Comparison of ENCODE assay signal across 9 cellular contexts in the genomic region with DNA sequence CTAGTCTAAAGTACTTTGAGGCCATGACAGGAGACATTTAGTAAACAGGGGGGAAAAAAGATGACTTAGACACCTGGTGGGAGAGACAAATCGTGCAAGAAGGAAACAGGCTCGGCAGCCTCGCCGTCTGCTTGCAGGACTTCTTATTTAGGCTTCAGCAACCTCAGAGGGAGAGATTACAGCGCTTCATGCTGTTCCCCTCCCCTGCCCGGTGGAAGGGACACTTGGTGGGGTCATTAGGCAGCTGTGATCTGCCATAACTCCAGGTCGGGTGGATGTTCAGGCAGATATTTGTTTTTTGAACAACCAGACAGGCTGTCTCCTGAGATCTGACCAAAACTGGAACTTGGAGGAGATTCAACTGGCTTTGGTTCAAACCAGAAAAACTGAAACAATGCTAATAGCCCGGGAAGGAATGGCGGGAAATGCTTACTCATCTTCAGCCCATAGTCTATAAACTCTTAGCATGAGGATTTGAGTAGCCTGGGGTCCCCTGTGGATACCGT.
DNase-seq lines count a peak whose midpoint lies in the region; ATAC-seq and TF ChIP-seq lines count a peak whose summit lies in the region.
"Had no signal": no experiment of that assay in that cellular context is flagged by ENCODE, and none has a peak within 500 bp of the region (broad histone marks: within the 10 kb centered on the region; RNA-seq: fewer than 3 reads in every experiment).

No MANE protein-coding gene starts in this region.

- ATAC-seq in GM18505 (IDR thresholded peaks at IDR 0.05; ENCODE audit: unreplicated experiment): no peak

- H3K27me3 Mint-ChIP-seq in nephron (ENCODE audit: low read depth): no peaks in the 10 kb centered on the region

- peak overlapping the region; percentile 8 for H3K4me3 ChIP-seq in epithelial cell of esophagus (ENCODE audit: low read length)

- TF ChIP-seq POLR2A in GM18505 (IDR thresholded peaks at IDR 0.05; ENCODE audit: borderline replicate concordance, extremely low read depth, insufficient read depth, insufficient read length): no peak

- TF ChIP-seq CTCF in epithelial cell of esophagus (IDR thresholded peaks at IDR 0.05; ENCODE audit: insufficient read depth, low read depth, low read length, missing control alignments) (no peak), nephron (IDR thresholded peaks at IDR 0.05; ENCODE audit: unreplicated experiment in 3 of 3) (no peak)

- peak overlapping the region; percentile 78 to 92 (median 83) for H3K27ac Mint-ChIP-seq in nephron
- H3K27ac Mint-ChIP-seq: activated CD4-positive, alpha-beta memory T cell treated with anti-CD3 and anti-CD28 coated beads for 36 hours had no signal

- H3K9me3 Mint-ChIP-seq in nephron: peaks cover 16% of the 10 kb centered on the region
- H3K9me3 Mint-ChIP-seq: activated CD4-positive, alpha-beta memory T cell treated with anti-CD3 and anti-CD28 coated beads for 36 hours had no signal

- peaks cover 34% of the 10 kb centered on the region for H3K4me1 Mint-ChIP-seq in nephron

- DNase-seq in AG20443 (ENCODE audit: low spot score) (peak; percentile 45), NCI-H2196 treated with DMSO at 0.1 percent for 48 hours (lab: John Stamatoyannopoulos, UW; ENCODE audit: unreplicated experiment) (peak; percentile 4), epithelial cell of esophagus (ENCODE audit: low read depth) (peak; percentile 40), Ammon's horn (ENCODE audit: low spot score) (no peak), putamen (ENCODE audit: low spot score) (no peak), NK-92 (lab: John Stamatoyannopoulos, UW; ENCODE audit: unreplicated experiment) (no peak)
- DNase-seq: activated CD4-positive, alpha-beta memory T cell treated with anti-CD3 and anti-CD28 coated beads for 36 hours had no signal

- peak overlapping the region; percentile 6 to 40 (median 22) for H3K4me3 Mint-ChIP-seq in nephron
- H3K4me3 Mint-ChIP-seq: activated CD4-positive, alpha-beta memory T cell treated with anti-CD3 and anti-CD28 coated beads for 36 hours had no signal

- H3K36me3 Mint-ChIP-seq in nephron (ENCODE audit: low read depth): peaks cover 8% of the 10 kb centered on the region
- H3K36me3 Mint-ChIP-seq: activated CD4-positive, alpha-beta memory T cell treated with anti-CD3 and anti-CD28 coated beads for 36 hours had no signal

Comparison
In these comparisons a context has a peak if more than half of its experiments do, and no peak if none do; other contexts are left out.
1. DNase-seq: peak in AG20443 (single experiment), NCI-H2196 treated with DMSO at 0.1 percent for 48 hours (single experiment) and epithelial cell of esophagus (single experiment); none in Ammon's horn (single experiment), putamen (single experiment) and NK-92 (single experiment).